ENCODE assay signal across 1 cellular context in the genomic region with DNA sequence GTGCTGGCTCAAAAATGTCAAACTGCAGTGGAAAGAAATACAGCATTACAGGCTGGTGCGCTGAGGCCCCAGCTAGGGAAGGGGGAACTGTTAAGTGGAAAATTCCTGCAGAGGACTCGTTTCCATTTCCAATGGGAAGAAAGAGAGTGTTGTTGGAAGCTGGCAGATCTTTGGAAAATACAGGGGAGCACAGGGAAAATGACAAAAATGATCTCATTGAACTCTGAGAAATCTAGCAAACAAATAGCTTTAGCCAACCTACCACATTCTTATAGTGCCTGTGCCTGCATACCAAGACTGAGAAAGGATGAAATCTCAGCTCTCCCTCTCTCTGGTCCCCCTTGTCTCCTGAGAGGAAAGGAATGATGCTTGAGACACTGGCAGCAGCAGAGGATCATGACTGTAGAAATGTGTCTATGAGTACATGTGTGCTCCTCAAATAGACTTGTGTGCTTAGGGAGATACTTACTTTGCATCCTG.
A peak's percentile ranks its signal among the peaks of the same experiment; 100 is the strongest.
TF ChIP-seq lines count a peak whose summit lies in the region.

No MANE protein-coding gene starts in this region.

TF ChIP-seq in HepG2, 621 proteins besides CTCF, POLR2A, EP300 and RAD21 (continued from another document and continues in another):
- TF ChIP-seq, protein P1, sequence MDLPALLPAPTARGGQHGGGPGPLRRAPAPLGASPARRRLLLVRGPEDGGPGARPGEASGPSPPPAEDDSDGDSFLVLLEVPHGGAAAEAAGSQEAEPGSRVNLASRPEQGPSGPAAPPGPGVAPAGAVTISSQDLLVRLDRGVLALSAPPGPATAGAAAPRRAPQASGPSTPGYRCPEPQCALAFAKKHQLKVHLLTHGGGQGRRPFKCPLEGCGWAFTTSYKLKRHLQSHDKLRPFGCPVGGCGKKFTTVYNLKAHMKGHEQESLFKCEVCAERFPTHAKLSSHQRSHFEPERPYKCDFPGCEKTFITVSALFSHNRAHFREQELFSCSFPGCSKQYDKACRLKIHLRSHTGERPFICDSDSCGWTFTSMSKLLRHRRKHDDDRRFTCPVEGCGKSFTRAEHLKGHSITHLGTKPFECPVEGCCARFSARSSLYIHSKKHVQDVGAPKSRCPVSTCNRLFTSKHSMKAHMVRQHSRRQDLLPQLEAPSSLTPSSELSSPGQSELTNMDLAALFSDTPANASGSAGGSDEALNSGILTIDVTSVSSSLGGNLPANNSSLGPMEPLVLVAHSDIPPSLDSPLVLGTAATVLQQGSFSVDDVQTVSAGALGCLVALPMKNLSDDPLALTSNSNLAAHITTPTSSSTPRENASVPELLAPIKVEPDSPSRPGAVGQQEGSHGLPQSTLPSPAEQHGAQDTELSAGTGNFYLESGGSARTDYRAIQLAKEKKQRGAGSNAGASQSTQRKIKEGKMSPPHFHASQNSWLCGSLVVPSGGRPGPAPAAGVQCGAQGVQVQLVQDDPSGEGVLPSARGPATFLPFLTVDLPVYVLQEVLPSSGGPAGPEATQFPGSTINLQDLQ (CRISPR knock-in tag; IDR thresholded peaks at IDR 0.05), result no peak
- TF ChIP-seq RBM22 (optimal IDR thresholded peaks at IDR 0.05; ENCODE audit: low read length) (no peak), ZNF354B (CRISPR knock-in tag; IDR thresholded peaks at IDR 0.05) (no peak), ZNF563 (CRISPR knock-in tag; IDR thresholded peaks at IDR 0.05) (no peak), ATAD3A (CRISPR knock-in tag; IDR thresholded peaks at IDR 0.05) (no peak), SOX13 (IDR thresholded peaks at IDR 0.05) (no peak), SOX13 (CRISPR knock-in tag; conservative IDR thresholded peaks at IDR 0.05 in 1 of 2, IDR thresholded peaks at IDR 0.05 in 1 of 2) (peak in 1 of 2 experiments; percentile 2; a peak in 1 of 4 replicates), MXI1 (IDR thresholded peaks at IDR 0.05; ENCODE audit: borderline replicate concordance, low read depth, low read length) (no peak), HOXA9 (CRISPR knock-in tag; IDR thresholded peaks at IDR 0.05; ENCODE audit: borderline replicate concordance) (no peak), ZBTB38 (CRISPR knock-in tag; IDR thresholded peaks at IDR 0.05) (no peak), YEATS4 (CRISPR knock-in tag; IDR thresholded peaks at IDR 0.05; ENCODE audit: borderline replicate concordance) (no peak), HNRNPK (IDR thresholded peaks at IDR 0.05; ENCODE audit: low read depth, low read length, poor library complexity, severe bottlenecking) (no peak), ZFP1 (CRISPR knock-in tag; IDR thresholded peaks at IDR 0.05) (no peak), ZFP36 (IDR thresholded peaks at IDR 0.05; ENCODE audit: borderline replicate concordance, low read depth, low read length, partially characterized antibody) (no peak), GZF1 (CRISPR knock-in tag; IDR thresholded peaks at IDR 0.05) (no peak), ZNF263 (CRISPR knock-in tag; IDR thresholded peaks at IDR 0.05) (peak; percentile 46; the same call in 1 of the 2 replicates), BHLHE40 (IDR thresholded peaks at IDR 0.05; ENCODE audit: low read length) (no peak), PITX1 (CRISPR knock-in tag; IDR thresholded peaks at IDR 0.05) (no peak), TARDBP (CRISPR knock-in tag; IDR thresholded peaks at IDR 0.05) (0 out of 2 replicates have a peak, but pooled peaks have one; percentile 24), KDM6A (CRISPR knock-in tag; IDR thresholded peaks at IDR 0.05; ENCODE audit: low read depth) (0 out of 2 replicates have a peak, but pooled peaks have one; percentile 36), PCBP2 (optimal IDR thresholded peaks at IDR 0.05; ENCODE audit: low read depth, low read length, poor library complexity, severe bottlenecking) (no peak), REPIN1 (CRISPR knock-in tag; IDR thresholded peaks at IDR 0.05; ENCODE audit: borderline replicate concordance, low read depth) (no peak), SP5 (CRISPR knock-in tag; IDR thresholded peaks at IDR 0.05; ENCODE audit: borderline replicate concordance, low read depth) (0 out of 2 replicates have a peak, but pooled peaks have one; percentile 13), ZNF432 (CRISPR knock-in tag; IDR thresholded peaks at IDR 0.05; ENCODE audit: borderline replicate concordance) (no peak), ZNF274 (CRISPR knock-in tag; IDR thresholded peaks at IDR 0.05) (no peak), ZNF619 (CRISPR knock-in tag; IDR thresholded peaks at IDR 0.05) (no peak), ZFP41 (CRISPR knock-in tag; IDR thresholded peaks at IDR 0.05; ENCODE audit: borderline replicate concordance) (no peak), ZNF367 (CRISPR knock-in tag; IDR thresholded peaks at IDR 0.05; ENCODE audit: borderline replicate concordance) (no peak), ZNF670 (CRISPR knock-in tag; IDR thresholded peaks at IDR 0.05; ENCODE audit: borderline replicate concordance) (no peak), ZNF275 (CRISPR knock-in tag; IDR thresholded peaks at IDR 0.05; ENCODE audit: borderline replicate concordance) (no peak), ZNF850 (CRISPR knock-in tag; conservative IDR thresholded peaks at IDR 0.05) (no peak), TAF1 (CRISPR knock-in tag; IDR thresholded peaks at IDR 0.05) (no peak), MAF1 (CRISPR knock-in tag; IDR thresholded peaks at IDR 0.05; ENCODE audit: borderline replicate concordance) (no peak), ZNF264 (CRISPR knock-in tag; IDR thresholded peaks at IDR 0.05) (peak; percentile 67; the same call in 1 of the 2 replicates), FOSL2 (CRISPR knock-in tag; IDR thresholded peaks at IDR 0.05) (no peak), ATF1 (CRISPR knock-in tag; IDR thresholded peaks at IDR 0.05) (no peak), ZNF20 (CRISPR knock-in tag; IDR thresholded peaks at IDR 0.05) (no peak), REST (IDR thresholded peaks at IDR 0.05; ENCODE audit: borderline replicate concordance in 1 of 2, low read depth in 1 of 2, low read length in 2 of 2) (peak in 1 of 2 experiments; percentile 51; a peak in 1 of 4 replicates)
- TF ChIP-seq, protein P2, sequence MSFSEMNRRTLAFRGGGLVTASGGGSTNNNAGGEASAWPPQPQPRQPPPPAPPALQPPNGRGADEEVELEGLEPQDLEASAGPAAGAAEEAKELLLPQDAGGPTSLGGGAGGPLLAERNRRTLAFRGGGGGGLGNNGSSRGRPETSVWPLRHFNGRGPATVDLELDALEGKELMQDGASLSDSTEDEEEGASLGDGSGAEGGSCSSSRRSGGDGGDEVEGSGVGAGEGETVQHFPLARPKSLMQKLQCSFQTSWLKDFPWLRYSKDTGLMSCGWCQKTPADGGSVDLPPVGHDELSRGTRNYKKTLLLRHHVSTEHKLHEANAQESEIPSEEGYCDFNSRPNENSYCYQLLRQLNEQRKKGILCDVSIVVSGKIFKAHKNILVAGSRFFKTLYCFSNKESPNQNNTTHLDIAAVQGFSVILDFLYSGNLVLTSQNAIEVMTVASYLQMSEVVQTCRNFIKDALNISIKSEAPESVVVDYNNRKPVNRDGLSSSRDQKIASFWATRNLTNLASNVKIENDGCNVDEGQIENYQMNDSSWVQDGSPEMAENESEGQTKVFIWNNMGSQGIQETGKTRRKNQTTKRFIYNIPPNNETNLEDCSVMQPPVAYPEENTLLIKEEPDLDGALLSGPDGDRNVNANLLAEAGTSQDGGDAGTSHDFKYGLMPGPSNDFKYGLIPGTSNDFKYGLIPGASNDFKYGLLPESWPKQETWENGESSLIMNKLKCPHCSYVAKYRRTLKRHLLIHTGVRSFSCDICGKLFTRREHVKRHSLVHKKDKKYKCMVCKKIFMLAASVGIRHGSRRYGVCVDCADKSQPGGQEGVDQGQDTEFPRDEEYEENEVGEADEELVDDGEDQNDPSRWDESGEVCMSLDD (CRISPR knock-in tag; IDR thresholded peaks at IDR 0.05; ENCODE audit: borderline replicate concordance), result 0 out of 2 replicates have a peak, but pooled peaks have one; percentile 46
- TF ChIP-seq, protein P3, sequence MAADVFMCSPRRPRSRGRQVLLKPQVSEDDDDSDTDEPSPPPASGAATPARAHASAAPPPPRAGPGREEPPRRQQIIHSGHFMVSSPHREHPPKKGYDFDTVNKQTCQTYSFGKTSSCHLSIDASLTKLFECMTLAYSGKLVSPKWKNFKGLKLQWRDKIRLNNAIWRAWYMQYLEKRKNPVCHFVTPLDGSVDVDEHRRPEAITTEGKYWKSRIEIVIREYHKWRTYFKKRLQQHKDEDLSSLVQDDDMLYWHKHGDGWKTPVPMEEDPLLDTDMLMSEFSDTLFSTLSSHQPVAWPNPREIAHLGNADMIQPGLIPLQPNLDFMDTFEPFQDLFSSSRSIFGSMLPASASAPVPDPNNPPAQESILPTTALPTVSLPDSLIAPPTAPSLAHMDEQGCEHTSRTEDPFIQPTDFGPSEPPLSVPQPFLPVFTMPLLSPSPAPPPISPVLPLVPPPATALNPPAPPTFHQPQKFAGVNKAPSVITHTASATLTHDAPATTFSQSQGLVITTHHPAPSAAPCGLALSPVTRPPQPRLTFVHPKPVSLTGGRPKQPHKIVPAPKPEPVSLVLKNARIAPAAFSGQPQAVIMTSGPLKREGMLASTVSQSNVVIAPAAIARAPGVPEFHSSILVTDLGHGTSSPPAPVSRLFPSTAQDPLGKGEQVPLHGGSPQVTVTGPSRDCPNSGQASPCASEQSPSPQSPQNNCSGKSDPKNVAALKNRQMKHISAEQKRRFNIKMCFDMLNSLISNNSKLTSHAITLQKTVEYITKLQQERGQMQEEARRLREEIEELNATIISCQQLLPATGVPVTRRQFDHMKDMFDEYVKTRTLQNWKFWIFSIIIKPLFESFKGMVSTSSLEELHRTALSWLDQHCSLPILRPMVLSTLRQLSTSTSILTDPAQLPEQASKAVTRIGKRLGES (CRISPR knock-in tag; IDR thresholded peaks at IDR 0.05; ENCODE audit: borderline replicate concordance), result no peak
- TF ChIP-seq, protein P4, sequence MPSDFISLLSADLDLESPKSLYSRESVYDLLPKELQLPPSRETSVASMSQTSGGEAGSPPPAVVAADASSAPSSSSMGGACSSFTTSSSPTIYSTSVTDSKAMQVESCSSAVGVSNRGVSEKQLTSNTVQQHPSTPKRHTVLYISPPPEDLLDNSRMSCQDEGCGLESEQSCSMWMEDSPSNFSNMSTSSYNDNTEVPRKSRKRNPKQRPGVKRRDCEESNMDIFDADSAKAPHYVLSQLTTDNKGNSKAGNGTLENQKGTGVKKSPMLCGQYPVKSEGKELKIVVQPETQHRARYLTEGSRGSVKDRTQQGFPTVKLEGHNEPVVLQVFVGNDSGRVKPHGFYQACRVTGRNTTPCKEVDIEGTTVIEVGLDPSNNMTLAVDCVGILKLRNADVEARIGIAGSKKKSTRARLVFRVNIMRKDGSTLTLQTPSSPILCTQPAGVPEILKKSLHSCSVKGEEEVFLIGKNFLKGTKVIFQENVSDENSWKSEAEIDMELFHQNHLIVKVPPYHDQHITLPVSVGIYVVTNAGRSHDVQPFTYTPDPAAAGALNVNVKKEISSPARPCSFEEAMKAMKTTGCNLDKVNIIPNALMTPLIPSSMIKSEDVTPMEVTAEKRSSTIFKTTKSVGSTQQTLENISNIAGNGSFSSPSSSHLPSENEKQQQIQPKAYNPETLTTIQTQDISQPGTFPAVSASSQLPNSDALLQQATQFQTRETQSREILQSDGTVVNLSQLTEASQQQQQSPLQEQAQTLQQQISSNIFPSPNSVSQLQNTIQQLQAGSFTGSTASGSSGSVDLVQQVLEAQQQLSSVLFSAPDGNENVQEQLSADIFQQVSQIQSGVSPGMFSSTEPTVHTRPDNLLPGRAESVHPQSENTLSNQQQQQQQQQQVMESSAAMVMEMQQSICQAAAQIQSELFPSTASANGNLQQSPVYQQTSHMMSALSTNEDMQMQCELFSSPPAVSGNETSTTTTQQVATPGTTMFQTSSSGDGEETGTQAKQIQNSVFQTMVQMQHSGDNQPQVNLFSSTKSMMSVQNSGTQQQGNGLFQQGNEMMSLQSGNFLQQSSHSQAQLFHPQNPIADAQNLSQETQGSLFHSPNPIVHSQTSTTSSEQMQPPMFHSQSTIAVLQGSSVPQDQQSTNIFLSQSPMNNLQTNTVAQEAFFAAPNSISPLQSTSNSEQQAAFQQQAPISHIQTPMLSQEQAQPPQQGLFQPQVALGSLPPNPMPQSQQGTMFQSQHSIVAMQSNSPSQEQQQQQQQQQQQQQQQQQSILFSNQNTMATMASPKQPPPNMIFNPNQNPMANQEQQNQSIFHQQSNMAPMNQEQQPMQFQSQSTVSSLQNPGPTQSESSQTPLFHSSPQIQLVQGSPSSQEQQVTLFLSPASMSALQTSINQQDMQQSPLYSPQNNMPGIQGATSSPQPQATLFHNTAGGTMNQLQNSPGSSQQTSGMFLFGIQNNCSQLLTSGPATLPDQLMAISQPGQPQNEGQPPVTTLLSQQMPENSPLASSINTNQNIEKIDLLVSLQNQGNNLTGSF (CRISPR knock-in tag; IDR thresholded peaks at IDR 0.05), result peak; percentile 58; the same call in 1 of the 2 replicates
